In the genomic region with DNA sequence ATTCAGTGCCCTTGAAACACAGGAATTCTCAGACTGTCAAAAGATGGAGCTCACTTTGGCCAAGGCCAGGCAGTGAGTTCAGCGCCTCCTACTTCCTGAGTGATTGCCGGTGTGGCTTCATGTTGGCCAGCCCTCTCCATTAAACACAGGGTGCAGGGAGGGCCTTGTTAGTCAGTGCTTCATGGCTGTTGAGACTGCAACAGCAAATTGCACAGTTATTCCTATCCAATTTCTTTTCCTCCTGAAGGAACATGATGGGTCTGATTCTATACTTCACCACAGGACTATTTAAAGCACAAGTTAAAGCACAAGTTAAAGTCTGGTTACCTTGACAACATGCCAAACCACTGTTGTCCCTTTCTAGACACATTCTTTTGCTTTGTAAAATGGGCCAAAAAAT, we compare ENCODE assay signal across 11 cellular contexts.
DNase-seq lines count a peak whose midpoint lies in the region; ATAC-seq and TF ChIP-seq lines count a peak whose summit lies in the region.
"Had no signal": no experiment of that assay in that cellular context is flagged by ENCODE, and none has a peak within 500 bp of the region (broad histone marks: within the 10 kb centered on the region; RNA-seq: fewer than 3 reads in every experiment).

No MANE protein-coding gene starts in this region.

- no peak overlapping the region for H3K27ac Mint-ChIP-seq in activated CD8-positive, alpha-beta T cell treated with anti-CD3 and anti-CD28 coated beads, Interleukin-2, amount 10 ng/mL, durations not matched to agents 7 days and 5 days

- intact Hi-C loops in left colon (cut with DNase I, micrococcal nuclease): no loop called here

- H3K9me3 ChIP-seq in HUES6 (ENCODE audit: control insufficient read depth, insufficient read depth, low read depth, low read length): no peaks in the 10 kb centered on the region
- H3K9me3 ChIP-seq: BLaER1, stomach had no signal

- ATAC-seq in left colon: peak; percentile 55
- no peak for ATAC-seq in activated CD8-positive, alpha-beta T cell treated with anti-CD3 and anti-CD28 coated beads, Interleukin-2, amount 10 ng/mL, durations not matched to agents 7 days and 5 days

- peaks cover 8% of the 10 kb centered on the region for H3K27me3 Mint-ChIP-seq in activated CD8-positive, alpha-beta T cell treated with anti-CD3 and anti-CD28 coated beads, Interleukin-2, amount 10 ng/mL, durations not matched to agents 7 days and 5 days (ENCODE audit: low read depth)

- H3K4me1 ChIP-seq in HUES6 (ENCODE audit: control insufficient read depth, insufficient read depth, low read length): peaks cover 47% of the 10 kb centered on the region

- CTCF ChIA-PET in activated CD8-positive, alpha-beta T cell treated with anti-CD3 and anti-CD28 coated beads, Interleukin-2, amount 10 ng/mL, durations not matched to agents 7 days and 5 days (lab: Charles Lee): no interaction called here

- H3K9ac ChIP-seq in HUES6 (ENCODE audit: low read length): no peak overlapping the region
- H3K9ac ChIP-seq: BLaER1 had no signal

- no peak for TF ChIP-seq CTCF in cardiac fibroblast (IDR thresholded peaks at IDR 0.05; ENCODE audit: low read depth, low read length)

- H3K36me3 Mint-ChIP-seq in activated CD8-positive, alpha-beta T cell treated with anti-CD3 and anti-CD28 coated beads, Interleukin-2, amount 10 ng/mL, durations not matched to agents 7 days and 5 days (ENCODE audit: low read depth): no peaks in the 10 kb centered on the region

- peaks cover 12% of the 10 kb centered on the region for H3K4me1 Mint-ChIP-seq in activated CD8-positive, alpha-beta T cell treated with anti-CD3 and anti-CD28 coated beads, Interleukin-2, amount 10 ng/mL, durations not matched to agents 7 days and 5 days (ENCODE audit: low read depth)

- POLR2A ChIA-PET in activated CD8-positive, alpha-beta T cell treated with anti-CD3 and anti-CD28 coated beads, Interleukin-2, amount 10 ng/mL, durations not matched to agents 7 days and 5 days (lab: Charles Lee): no interaction called here

- DNase-seq in AG08395 (ENCODE audit: low spot score) (peak; percentile 45), cardiac fibroblast (ENCODE audit: low read depth in 2 of 2) (peak; percentile 50 to 61), left colon (no peak), NCI-H2171 (lab: John Stamatoyannopoulos, UW) (no peak), inferior parietal cortex (ENCODE audit: extremely low spot score) (no peak)
- DNase-seq in stimulated activated naive CD4-positive, alpha-beta T cell treated with Interleukin-2 at 50 U/mL for 16 hours (lab: John Stamatoyannopoulos, UW): no peak
- no peak for DNase-seq in activated CD8-positive, alpha-beta T cell treated with anti-CD3 and anti-CD28 coated beads, Interleukin-2, amount 10 ng/mL, durations not matched to agents 7 days and 5 days
- DNase-seq: NCI-H524 treated with DMSO at 0.1 percent for 48 hours, stomach had no signal

- H3K9me3 Mint-ChIP-seq in activated CD8-positive, alpha-beta T cell treated with anti-CD3 and anti-CD28 coated beads, Interleukin-2, amount 10 ng/mL, durations not matched to agents 7 days and 5 days (ENCODE audit: insufficient read depth): no peaks in the 10 kb centered on the region

- peaks cover 11% of the 10 kb centered on the region; the same call in 1 of the 2 replicates for H3K36me3 ChIP-seq in HUES6 (ENCODE audit: control insufficient read depth, insufficient read depth, low read length)
- H3K36me3 ChIP-seq: BLaER1 had no signal

- peak overlapping the region; percentile 65 for H3K27ac ChIP-seq in HUES6 (ENCODE audit: low read depth, low read length)
- H3K27ac ChIP-seq: BLaER1 had no signal

- H3K4me3 ChIP-seq in HUES6 (ENCODE audit: low read depth, low read length): no peak overlapping the region
- no peak overlapping the region for H3K4me3 ChIP-seq in cardiac fibroblast (replicated peaks in 1 of 2; ENCODE audit: low read depth in 2 of 2, low read length in 2 of 2)
- H3K4me3 ChIP-seq: BLaER1, stomach had no signal

- H3K27me3 ChIP-seq in HUES6 (ENCODE audit: control insufficient read depth, insufficient read depth, low read length): peaks cover 8% of the 10 kb centered on the region; the same call in 1 of the 2 replicates
- H3K27me3 ChIP-seq: BLaER1, stomach had no signal

- no peak overlapping the region for H3K4me3 Mint-ChIP-seq in activated CD8-positive, alpha-beta T cell treated with anti-CD3 and anti-CD28 coated beads, Interleukin-2, amount 10 ng/mL, durations not matched to agents 7 days and 5 days

Comparison
In these comparisons a context has a peak if more than half of its experiments do, and no peak if none do; other contexts are left out.
1. DNase-seq: peak in AG08395 (single experiment) and cardiac fibroblast (2 of 2); none in left colon (0 of 2), NCI-H2171 (single experiment), stimulated activated naive CD4-positive, alpha-beta T cell treated with Interleukin-2 at 50 U/mL for 16 hours (single experiment), activated CD8-positive, alpha-beta T cell treated with anti-CD3 and anti-CD28 coated beads, Interleukin-2, amount 10 ng/mL, durations not matched to agents 7 days and 5 days (single experiment) and inferior parietal cortex (single experiment).